ENCODE assay signal across 8 cellular contexts in the genomic region with DNA sequence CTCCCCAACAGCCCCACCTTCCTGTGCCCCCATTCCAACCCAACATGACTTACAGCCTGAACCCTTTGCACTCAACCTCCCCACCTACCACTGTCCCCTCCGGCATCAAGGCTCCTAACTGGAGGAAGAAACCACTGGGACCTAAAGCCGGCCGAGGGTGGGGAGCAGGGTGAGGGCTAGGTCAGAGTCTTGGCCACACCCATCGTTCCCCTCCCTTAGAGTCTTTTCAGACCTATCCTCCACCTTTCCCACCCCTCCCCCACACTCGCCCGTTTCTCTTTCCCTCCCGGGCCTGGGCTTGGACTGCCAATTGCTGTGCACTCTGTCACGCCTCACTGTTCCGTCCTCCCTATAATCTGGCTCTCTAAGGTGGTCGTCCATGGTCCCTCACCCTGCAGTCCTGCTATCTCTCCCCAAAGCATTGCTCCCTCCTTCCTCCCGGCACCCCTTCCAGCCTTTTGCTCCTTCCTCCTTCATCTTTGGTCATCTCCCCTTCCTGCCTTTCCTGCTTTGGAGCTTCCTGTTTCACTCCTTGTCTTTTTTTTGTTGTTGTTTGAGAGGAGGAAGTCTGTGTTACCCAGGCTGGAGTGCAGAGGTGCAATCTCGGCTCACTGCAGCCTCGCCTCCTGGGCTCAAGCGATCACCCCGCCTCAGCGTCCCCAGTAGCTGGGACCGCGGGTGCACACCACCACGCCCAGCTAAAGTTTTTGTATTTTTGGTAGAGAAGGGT. TPM values are rescaled to one million over a fixed set of nuclear protein-coding genes. Genes with fewer than 3 reads are reported as not detected.
A peak's percentile ranks its signal among the peaks of the same experiment; 100 is the strongest.
DNase-seq lines count a peak whose midpoint lies in the region; ATAC-seq and TF ChIP-seq lines count a peak whose summit lies in the region.

No MANE protein-coding gene starts in this region.

- H2AFZ ChIP-seq in SK-N-SH (ENCODE audit: low read depth), result peak overlapping the region; percentile 88

- TF ChIP-seq CTCF in SK-N-SH (IDR thresholded peaks at IDR 0.05) (no peak), glutamatergic neuron (IDR thresholded peaks at IDR 0.05; ENCODE audit: partially characterized antibody, unreplicated experiment) (no peak), gastrocnemius medialis (IDR thresholded peaks at IDR 0.05 in 4 of 5, conservative IDR thresholded peaks at IDR 0.05 in 1 of 5) (no peak), GM10266 (IDR thresholded peaks at IDR 0.05; ENCODE audit: control insufficient read depth, insufficient read depth, low read depth, missing control alignments) (no peak)

- no peak for TF ChIP-seq POLR2A in gastrocnemius medialis (IDR thresholded peaks at IDR 0.05)

- no peak; the same call in 2 of the 3 replicates for ATAC-seq in SK-N-SH treated with all-trans-retinoic acid at 6 μM for 48 hours
- ATAC-seq in gastrocnemius medialis, result no peak
- ATAC-seq in HG03442 (IDR thresholded peaks at IDR 0.05; ENCODE audit: unreplicated experiment), result no peak

- DNase-seq in SK-N-SH (peak; percentile 43), SW480 (ENCODE audit: low spot score) (peak; percentile 74), glutamatergic neuron (no peak), gastrocnemius medialis (no peak), GM10266 (ENCODE audit: extremely low spot score) (no peak), HEK293T (ENCODE audit: extremely low spot score) (no peak)

- H3K9me3 ChIP-seq in SK-N-SH, result no peaks in the 10 kb centered on the region
- H3K9me3 ChIP-seq in gastrocnemius medialis, result no peaks in the 10 kb centered on the region

- peaks cover 4% of the 10 kb centered on the region for H3K36me3 Mint-ChIP-seq in glutamatergic neuron (ENCODE audit: unreplicated experiment)

- H3K9ac ChIP-seq in SK-N-SH, result no peak overlapping the region

- no peak for TF ChIP-seq RAD21 in SK-N-SH (IDR thresholded peaks at IDR 0.05; ENCODE audit: low read length)

- H3K4me3 Mint-ChIP-seq in glutamatergic neuron (ENCODE audit: unreplicated experiment), result peak overlapping the region; percentile 65

- POLR2A ChIA-PET in SK-N-SH (lab: Yijun Ruan, JAX), result interaction anchor here (0.6 kb wide), 1 partner anchor 199 kb away, joined by 4 read pairs; no protein-coding TSS in a partner anchor
- POLR2A ChIA-PET in HEK293T (lab: Yijun Ruan, JAX), result interaction anchor here (0.7 kb wide), 1 partner anchor 42 kb away, joined by 3 read pairs; no protein-coding TSS in a partner anchor

- in situ Hi-C loops in gastrocnemius medialis (cut with MboI; ENCODE audit: low sequenced_read_pairs in 4 of 4), result no loop called here

- H3K27me3 ChIP-seq in SK-N-SH (ENCODE audit: insufficient read depth) (no peaks in the 10 kb centered on the region), gastrocnemius medialis (peaks cover 41 to 54% (median 43%) of the 10 kb centered on the region in 3 donors)

- peaks cover 0 to 6% of the 10 kb centered on the region in 2 experiments; a peak in 2 of 4 replicates for H3K4me1 ChIP-seq in SK-N-SH (ENCODE audit: control insufficient read depth in 1 of 2, insufficient read depth in 2 of 2, low read depth in 1 of 2, low read length in 1 of 2)
- peaks cover 5 to 9% of the 10 kb centered on the region in 2 donors for H3K4me1 ChIP-seq in gastrocnemius medialis

- H3K27ac Mint-ChIP-seq in glutamatergic neuron (ENCODE audit: unreplicated experiment), result no peak overlapping the region

- peaks cover 0 to 16% of the 10 kb centered on the region in 2 experiments for H3K36me3 ChIP-seq in SK-N-SH (replicated peaks in 1 of 2; ENCODE audit: control insufficient read depth in 1 of 2, insufficient read depth in 2 of 2, low read length in 1 of 2)
- H3K36me3 ChIP-seq in gastrocnemius medialis, result peaks cover 0 to 18% of the 10 kb centered on the region in 2 donors

- H3K9me2 ChIP-seq in SK-N-SH, result no peaks in the 10 kb centered on the region

- peaks cover 19% of the 10 kb centered on the region for H3K27me3 Mint-ChIP-seq in glutamatergic neuron (ENCODE audit: unreplicated experiment)

- H3K4me3 ChIP-seq in SK-N-SH (ENCODE audit: low read depth in 2 of 2, low read length in 1 of 2) (no peak overlapping the region), gastrocnemius medialis (peak overlapping the region in 3 of 4 donors; percentile 0 to 52 (median 6))

- WGBS in SK-N-SH (ENCODE audit: low lambda C conversion rate), result 39% methylated on average over 16 of the region's 19 CpGs

- no peaks in the 10 kb centered on the region for H3K79me2 ChIP-seq in SK-N-SH (ENCODE audit: insufficient read depth)

- H4K20me1 ChIP-seq in SK-N-SH (ENCODE audit: insufficient read depth), result no peaks in the 10 kb centered on the region

- H3K27ac ChIP-seq in SK-N-SH (ENCODE audit: low read depth in 2 of 2, low read length in 1 of 2), result no peak overlapping the region
- H3K27ac ChIP-seq in gastrocnemius medialis, result no peak overlapping the region

- no peak overlapping the region for H3K4me2 ChIP-seq in SK-N-SH

- TF ChIP-seq EP300 in SK-N-SH (IDR thresholded peaks at IDR 0.05; ENCODE audit: borderline replicate concordance in 1 of 2, low read depth in 1 of 2, low read length in 1 of 2), result no peak

- H3K4me1 Mint-ChIP-seq in glutamatergic neuron (ENCODE audit: low read depth, unreplicated experiment), result peaks cover 5% of the 10 kb centered on the region

- peaks cover 31% of the 10 kb centered on the region for H3F3A ChIP-seq in SK-N-SH (replicated peaks; ENCODE audit: insufficient read depth)

- intact Hi-C loops in gastrocnemius medialis (cut with DNase I; ENCODE audit: low total_unique reads), result no loop called here

- peaks cover 3% of the 10 kb centered on the region for H3K9me3 Mint-ChIP-seq in glutamatergic neuron (ENCODE audit: unreplicated experiment)

- CTCF ChIA-PET in SK-N-SH (lab: Yijun Ruan, JAX) (interaction anchor here (0.8 to 2.7 kb wide), 3 partner anchors 17 to 219 kb away, joined by 3 to 16 read pairs (median 3); partner anchors contain the start of gene SLC16A11), HEK293T (lab: Yijun Ruan, JAX) (no interaction called here)

TF ChIP-seq in SK-N-SH, 30 proteins besides CTCF, POLR2A, EP300 and RAD21 (continues in another document):
- no peak for TF ChIP-seq IRF3 (IDR thresholded peaks at IDR 0.05; ENCODE audit: low read depth, low read length)

TF ChIP-seq in SK-N-SH treated with all-trans-retinoic acid at 6 μM for 48 hours, 23 proteins besides CTCF, POLR2A, EP300 and RAD21:
- TF ChIP-seq ZNF8 (CRISPR knock-in tag; IDR thresholded peaks at IDR 0.05), result no peak
- TF ChIP-seq RARB (CRISPR knock-in tag; IDR thresholded peaks at IDR 0.05), result no peak
- no peak for TF ChIP-seq ISL1 (CRISPR knock-in tag; IDR thresholded peaks at IDR 0.05)
- no peak for TF ChIP-seq ZFP3 (CRISPR knock-in tag; IDR thresholded peaks at IDR 0.05)
- no peak for TF ChIP-seq OSR1 (CRISPR knock-in tag; IDR thresholded peaks at IDR 0.05)
- no peak for TF ChIP-seq TOX (CRISPR knock-in tag; IDR thresholded peaks at IDR 0.05; ENCODE audit: borderline replicate concordance)

TF ChIP-seq in HEK293T, 16 proteins besides CTCF, POLR2A, EP300 and RAD21:
- TF ChIP-seq ZNF384 (IDR thresholded peaks at IDR 0.05) (no peak), FOXM1 (IDR thresholded peaks at IDR 0.05; ENCODE audit: borderline replicate concordance) (no peak), L3MBTL2 (conservative IDR thresholded peaks at IDR 0.05) (no peak), ELF4 (IDR thresholded peaks at IDR 0.05) (no peak), FOXA1 (IDR thresholded peaks at IDR 0.05) (no peak), ARNT (IDR thresholded peaks at IDR 0.05) (no peak), BHLHE40 (IDR thresholded peaks at IDR 0.05; ENCODE audit: borderline replicate concordance) (no peak), TARDBP (IDR thresholded peaks at IDR 0.05) (no peak)
- TF ChIP-seq, protein P1, sequence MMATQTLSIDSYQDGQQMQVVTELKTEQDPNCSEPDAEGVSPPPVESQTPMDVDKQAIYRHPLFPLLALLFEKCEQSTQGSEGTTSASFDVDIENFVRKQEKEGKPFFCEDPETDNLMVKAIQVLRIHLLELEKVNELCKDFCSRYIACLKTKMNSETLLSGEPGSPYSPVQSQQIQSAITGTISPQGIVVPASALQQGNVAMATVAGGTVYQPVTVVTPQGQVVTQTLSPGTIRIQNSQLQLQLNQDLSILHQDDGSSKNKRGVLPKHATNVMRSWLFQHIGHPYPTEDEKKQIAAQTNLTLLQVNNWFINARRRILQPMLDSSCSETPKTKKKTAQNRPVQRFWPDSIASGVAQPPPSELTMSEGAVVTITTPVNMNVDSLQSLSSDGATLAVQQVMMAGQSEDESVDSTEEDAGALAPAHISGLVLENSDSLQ (IDR thresholded peaks at IDR 0.05), result no peak

RNA-seq across cellular contexts. Expression of gene CLDN7, which starts 1.0 kb away (rescaled TPM):
- 2.9 and 5.0 TPM in 2 replicates for polyA plus RNA-seq in SK-N-SH (2012; rRNA removed)
- 2.5 and 3.8 TPM in 2 replicates for polyA plus RNA-seq in SK-N-SH (2012; cell fraction: cytosol; rRNA removed)
- 10.4 and 12.1 TPM in 2 replicates for polyA plus RNA-seq in SK-N-SH (2012; cell fraction: nucleus; rRNA removed)
- total RNA-seq in glutamatergic neuron (ENCODE audit: unreplicated experiment) (0.44 TPM), gastrocnemius medialis (1 to 10 TPM in 1 of 4 donors, under 1 TPM in 1, not detected in 2; 0.46 to 5.1 TPM)

RNA-seq across cellular contexts. Expression of gene ELP5, which starts 11.2 kb away (rescaled TPM):
- 45.4 and 52.1 TPM in 2 replicates for polyA plus RNA-seq in SK-N-SH (2012; rRNA removed)
- polyA plus RNA-seq in SK-N-SH (2012; cell fraction: cytosol; rRNA removed), result 38.4 and 41.3 TPM in 2 replicates
- polyA plus RNA-seq in SK-N-SH (2012; cell fraction: nucleus; rRNA removed), result 51.3 and 60.7 TPM in 2 replicates
- total RNA-seq in glutamatergic neuron (ENCODE audit: unreplicated experiment) (34.1 TPM), gastrocnemius medialis (10 to 100 TPM; 13.3 to 52.7 (median 26.7) TPM)

RNA-seq across cellular contexts. Expression of gene CTDNEP1, which starts 11.7 kb away (rescaled TPM):
- 111 and 124 TPM in 2 replicates for polyA plus RNA-seq in SK-N-SH (2012; rRNA removed)
- 81.9 and 124 TPM in 2 replicates for polyA plus RNA-seq in SK-N-SH (2012; cell fraction: cytosol; rRNA removed)
- polyA plus RNA-seq in SK-N-SH (2012; cell fraction: nucleus; rRNA removed), result 60.7 and 80.6 TPM in 2 replicates
- 185 TPM for total RNA-seq in glutamatergic neuron (ENCODE audit: unreplicated experiment)
- total RNA-seq in gastrocnemius medialis, result 100 to 1,000 TPM in 3 of 4 donors, 10 to 100 TPM in 1; 71.5 to 150 (median 111) TPM

RNA-seq across cellular contexts. Expression of gene SLC2A4, which starts 18.3 kb away (rescaled TPM):
- 0.44 and 0.54 TPM in 2 replicates for polyA plus RNA-seq in SK-N-SH (2012; rRNA removed)
- polyA plus RNA-seq in SK-N-SH (2012; cell fraction: cytosol; rRNA removed), result 0.14 and 0.24 TPM in 2 replicates
- 0.83 and 1.3 TPM in 2 replicates for polyA plus RNA-seq in SK-N-SH (2012; cell fraction: nucleus; rRNA removed)
- total RNA-seq in glutamatergic neuron (ENCODE audit: unreplicated experiment) (0.42 TPM), gastrocnemius medialis (100 to 1,000 TPM; 148 to 310 (median 227) TPM)

RNA-seq across cellular contexts. Expression of gene GABARAP, which starts 21.0 kb away (rescaled TPM):
- polyA plus RNA-seq in SK-N-SH (2012; rRNA removed), result 585 and 637 TPM in 2 replicates
- 741 and 785 TPM in 2 replicates for polyA plus RNA-seq in SK-N-SH (2012; cell fraction: cytosol; rRNA removed)
- polyA plus RNA-seq in SK-N-SH (2012; cell fraction: nucleus; rRNA removed), result 215 and 225 TPM in 2 replicates
- total RNA-seq in glutamatergic neuron (ENCODE audit: unreplicated experiment) (908 TPM), gastrocnemius medialis (100 to 1,000 TPM; 207 to 626 (median 258) TPM)

Comparison
In these comparisons a context has a peak if more than half of its experiments do, and no peak if none do; other contexts are left out.
1. DNase-seq: peak in SK-N-SH (single experiment) and SW480 (single experiment); none in glutamatergic neuron (single experiment), gastrocnemius medialis (0 of 2), GM10266 (single experiment) and HEK293T (single experiment).
2. H3K4me3 ChIP-seq: peak in gastrocnemius medialis (3 of 4); none in SK-N-SH (0 of 2).